In the genomic region with DNA sequence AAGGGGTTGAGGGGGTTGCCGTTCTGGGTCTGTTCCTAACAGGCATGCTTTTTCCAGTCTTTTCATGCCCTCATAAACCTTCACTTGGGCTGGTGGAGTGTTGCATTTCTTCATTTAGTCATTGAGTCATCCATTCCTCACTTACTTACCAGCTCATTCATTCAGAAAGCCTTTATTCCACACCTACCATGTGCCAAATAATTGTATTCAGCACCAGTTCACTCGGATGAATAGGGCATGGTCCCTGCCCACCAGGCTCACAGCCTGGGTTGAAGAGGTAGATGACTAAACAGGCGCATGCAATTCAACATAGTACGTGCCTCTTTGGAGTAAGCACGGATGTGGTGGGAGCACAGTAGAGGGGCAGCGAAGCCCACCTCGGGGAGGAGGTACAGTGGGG, we compare ENCODE assay signal across 21 cellular contexts. TPM values are rescaled to one million over a fixed set of nuclear protein-coding genes. Genes with fewer than 3 reads are reported as not detected.
DNase-seq lines count a peak whose midpoint lies in the region; ATAC-seq, FAIRE-seq and TF ChIP-seq lines count a peak whose summit lies in the region.
"Had no signal": no experiment of that assay in that cellular context is flagged by ENCODE, and none has a peak within 500 bp of the region (broad histone marks: within the 10 kb centered on the region; RNA-seq: fewer than 3 reads in every experiment).

No MANE protein-coding gene starts in this region.

- no peaks in the 10 kb centered on the region for H3K79me2 ChIP-seq in PC-3 (ENCODE audit: low read length)

- TF ChIP-seq EP300 in A549 (IDR thresholded peaks at IDR 0.05), result no peak

- H3K9me3 ChIP-seq in A549, result 0 out of 3 replicates have a peak, but pooled peaks cover 3% of the 10 kb centered on the region
- no peaks in the 10 kb centered on the region for H3K9me3 ChIP-seq in PC-3 (ENCODE audit: low read length)
- no peaks in the 10 kb centered on the region for H3K9me3 ChIP-seq in mucosa of descending colon
- H3K9me3 ChIP-seq: gastroesophageal sphincter, upper lobe of left lung had no signal

- ATAC-seq in A549 (no peak), PC-3 (no peak), mucosa of descending colon (peak; percentile 1), GM21576 (IDR thresholded peaks at IDR 0.05; ENCODE audit: unreplicated experiment) (no peak)
- ATAC-seq: activated CD8-positive, alpha-beta T cell treated with anti-CD3 and anti-CD28 coated beads for 36 hours; activated T-cell treated with anti-CD3 and anti-CD28 coated beads, Interleukin-2, amount 50 U/mL, for 72 hours; gastroesophageal sphincter; stimulated activated effector memory CD8-positive, alpha-beta T cell treated with anti-CD3 and anti-CD28 coated beads, Interleukin-12 subunit alpha, Interleukin-12 subunit beta, amount 100 ng/mL, for 72 hours had no signal

- no peak for TF ChIP-seq RAD21 in A549 (conservative IDR thresholded peaks at IDR 0.05 in 1 of 2, IDR thresholded peaks at IDR 0.05 in 1 of 2)

- H3K27me3 ChIP-seq in PC-3 (ENCODE audit: low read length), result no peaks in the 10 kb centered on the region
- H3K27me3 ChIP-seq: gastroesophageal sphincter, upper lobe of left lung had no signal

- H3K4me3 ChIP-seq in A549, result no peak overlapping the region
- peak overlapping the region; percentile 21; the same call in 1 of the 2 replicates for H3K4me3 ChIP-seq in PC-3 (ENCODE audit: low read length)
- H3K4me3 ChIP-seq in coronary artery, result no peak overlapping the region
- no peak overlapping the region for H3K4me3 ChIP-seq in mucosa of descending colon
- H3K4me3 ChIP-seq: gastroesophageal sphincter, spleen, upper lobe of left lung had no signal

- 0 out of 6 replicates have a peak overlapping the region, but pooled peaks of 1 of the 2 experiments have one; percentile 5 for H3K27ac ChIP-seq in A549
- H3K27ac ChIP-seq in PC-3 (ENCODE audit: low read length), result peak overlapping the region; percentile 97
- peak overlapping the region; percentile 48 to 69 for H3K27ac ChIP-seq in coronary artery
- H3K27ac ChIP-seq: gastroesophageal sphincter, spleen, upper lobe of left lung had no signal

- H3K4me1 ChIP-seq in A549 (peaks cover 7% of the 10 kb centered on the region; the same call in 1 of the 3 replicates), PC-3 (ENCODE audit: insufficient read depth, low read length) (peaks cover 31% of the 10 kb centered on the region), mucosa of descending colon (ENCODE audit: low read depth) (peaks cover 10% of the 10 kb centered on the region)
- H3K4me1 ChIP-seq: gastroesophageal sphincter, spleen had no signal

- peak overlapping the region; percentile 77 for H3K9ac ChIP-seq in PC-3 (ENCODE audit: low read length)

- TF ChIP-seq CTCF in A549 (IDR thresholded peaks at IDR 0.05) (no peak), PC-3 (conservative IDR thresholded peaks at IDR 0.05; ENCODE audit: low read depth, low read length) (no peak), coronary artery (IDR thresholded peaks at IDR 0.05) (no peak), mucosa of descending colon (IDR thresholded peaks at IDR 0.05) (no peak)

- no peak for TF ChIP-seq POLR2A in A549 (IDR thresholded peaks at IDR 0.05; ENCODE audit: low read length)

- 67% methylated on average over 7 of the region's 7 CpGs for WGBS in A549 (ENCODE audit: missing lambda C conversion rate)

- CTCF ChIA-PET in A549 (lab: Yijun Ruan, JAX) (interaction anchor here (1.2 to 1.5 kb wide), 2 partner anchors 12 to 361 kb away, joined by 3 read pairs; no protein-coding TSS in a partner anchor), PC-3 (lab: Charles Lee) (interaction anchor here (0.6 kb wide), 1 partner anchor 361 kb away, joined by 3 read pairs; no protein-coding TSS in a partner anchor)

- no peaks in the 10 kb centered on the region for H3K36me3 ChIP-seq in PC-3 (ENCODE audit: low read depth, low read length)
- no peaks in the 10 kb centered on the region for H3K36me3 ChIP-seq in mucosa of descending colon (ENCODE audit: low read depth)
- H3K36me3 ChIP-seq: gastroesophageal sphincter, spleen, upper lobe of left lung had no signal

- BruUV-seq in PC-3 (replicated peaks; lab: Mats Ljungman, UMichigan), result no TSS peak

- H2AFZ ChIP-seq in PC-3 (ENCODE audit: low read length), result no peak overlapping the region

- intact Hi-C loops in PC-3 (cut with micrococcal nuclease), result no loop called here
- intact Hi-C loops in mucosa of descending colon (cut with DNase I, micrococcal nuclease), result no loop called here

- DNase-seq in A549 (ENCODE audit: low read depth in 1 of 2, low spot score in 1 of 2) (no peak), PC-3 (peak; percentile 49), coronary artery (ENCODE audit: low spot score) (no peak), mucosa of descending colon (no peak), GM03348 (ENCODE audit: low spot score) (no peak)
- no peak for DNase-seq in activated T-cell treated with anti-CD3 and anti-CD28 coated beads, Interleukin-2, amount 50 U/mL, for 48 hours
- no peak for DNase-seq in activated CD4-positive, CD25-positive, alpha-beta regulatory T cell treated with anti-CD3 and anti-CD28 coated beads, Interleukin-2, amount 50 U/mL, for 72 hours
- DNase-seq: activated CD8-positive, alpha-beta T cell treated with anti-CD3 and anti-CD28 coated beads for 36 hours; activated naive CD8-positive, alpha-beta T cell treated with anti-CD3 and anti-CD28 coated beads for 36 hours; activated T-cell treated with anti-CD3 and anti-CD28 coated beads, Interleukin-2, amount 50 U/mL, for 72 hours; endodermal cell; H7; KG1; NCI-H1417 treated with DMSO at 0.1 percent for 48 hours; NCI-H2171 treated with DMSO at 0.1 percent for 48 hours; spleen; upper lobe of left lung had no signal

- POLR2A ChIA-PET in A549 (lab: Yijun Ruan, JAX) (no interaction called here), PC-3 (lab: Charles Lee; ENCODE audit: unreplicated experiment) (no interaction called here)

- H4K20me1 ChIP-seq in PC-3 (ENCODE audit: low read length), result no peaks in the 10 kb centered on the region

- no peaks in the 10 kb centered on the region for H3K9me2 ChIP-seq in PC-3 (replicated peaks; ENCODE audit: low read length)

- FAIRE-seq in A549 (lab: Jason Lieb, UNC), result no peak

- peak overlapping the region; percentile 18; the same call in 1 of the 3 replicates for H3K4me2 ChIP-seq in A549
- peak overlapping the region; percentile 69 for H3K4me2 ChIP-seq in PC-3 (ENCODE audit: low read length)

- H3F3A ChIP-seq in PC-3 (ENCODE audit: low read length, unreplicated experiment), result peaks cover 9% of the 10 kb centered on the region

TF ChIP-seq in A549, 52 proteins besides CTCF, POLR2A, EP300 and RAD21:
- TF ChIP-seq MAFK (IDR thresholded peaks at IDR 0.05; ENCODE audit: partially characterized antibody) (no peak), GATA3 (IDR thresholded peaks at IDR 0.05; ENCODE audit: borderline replicate concordance) (no peak), CBX8 (IDR thresholded peaks at IDR 0.05) (no peak), FOXS1 (CRISPR knock-in tag; IDR thresholded peaks at IDR 0.05) (no peak), MYC (IDR thresholded peaks at IDR 0.05; ENCODE audit: borderline replicate concordance, low read length) (no peak), CEBPB (IDR thresholded peaks at IDR 0.05) (no peak), SREBF2 (IDR thresholded peaks at IDR 0.05) (no peak), RCOR1 (IDR thresholded peaks at IDR 0.05; ENCODE audit: low read depth, low read length) (no peak), RARB (CRISPR knock-in tag; IDR thresholded peaks at IDR 0.05) (no peak), NR3C1 (IDR thresholded peaks at IDR 0.05) (no peak)
- TF ChIP-seq, protein P1, sequence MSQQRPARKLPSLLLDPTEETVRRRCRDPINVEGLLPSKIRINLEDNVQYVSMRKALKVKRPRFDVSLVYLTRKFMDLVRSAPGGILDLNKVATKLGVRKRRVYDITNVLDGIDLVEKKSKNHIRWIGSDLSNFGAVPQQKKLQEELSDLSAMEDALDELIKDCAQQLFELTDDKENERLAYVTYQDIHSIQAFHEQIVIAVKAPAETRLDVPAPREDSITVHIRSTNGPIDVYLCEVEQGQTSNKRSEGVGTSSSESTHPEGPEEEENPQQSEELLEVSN (IDR thresholded peaks at IDR 0.05; ENCODE audit: borderline replicate concordance, low read depth), result no peak
- TF ChIP-seq, protein P2, sequence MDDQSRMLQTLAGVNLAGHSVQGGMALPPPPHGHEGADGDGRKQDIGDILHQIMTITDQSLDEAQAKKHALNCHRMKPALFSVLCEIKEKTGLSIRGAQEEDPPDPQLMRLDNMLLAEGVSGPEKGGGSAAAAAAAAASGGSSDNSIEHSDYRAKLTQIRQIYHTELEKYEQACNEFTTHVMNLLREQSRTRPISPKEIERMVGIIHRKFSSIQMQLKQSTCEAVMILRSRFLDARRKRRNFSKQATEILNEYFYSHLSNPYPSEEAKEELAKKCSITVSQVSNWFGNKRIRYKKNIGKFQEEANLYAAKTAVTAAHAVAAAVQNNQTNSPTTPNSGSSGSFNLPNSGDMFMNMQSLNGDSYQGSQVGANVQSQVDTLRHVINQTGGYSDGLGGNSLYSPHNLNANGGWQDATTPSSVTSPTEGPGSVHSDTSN (IDR thresholded peaks at IDR 0.05), result no peak

RNA-seq across cellular contexts. Expression of gene THSD4, which starts 35.1 kb away (rescaled TPM):
- polyA plus RNA-seq in A549 (2011; rRNA removed) (40.7 and 47.4 TPM in 2 replicates), A549 (2017; fragmentation: RNase III; extraction: RNeasy Plus Mini Kit Qiagen cat#74134 plus additional on column Dnase treatment) (14.6 to 15.8 TPM (median 15.3 TPM) in 3 replicates)
- 11.8 and 13.5 TPM in 2 replicates for polyA plus RNA-seq in A549 (2012; cell fraction: cytosol; rRNA removed)
- polyA plus RNA-seq in A549 (2012; cell fraction: nucleus; rRNA removed), result 29.7 and 30.3 TPM in 2 replicates
- 79.8 and 103 TPM in 2 replicates for polyA minus RNA-seq in A549 (2011; rRNA and poly(A)+ RNA removed)
- total RNA-seq in PC-3 (2014; rRNA removed) (29.0 and 39.3 TPM in 2 replicates), mucosa of descending colon (10 to 100 TPM; 18.3 to 46.2 (median 27.1) TPM)
- total RNA-seq: activated CD8-positive, alpha-beta T cell treated with anti-CD3 and anti-CD28 coated beads for 36 hours; activated naive CD8-positive, alpha-beta T cell treated with anti-CD3 and anti-CD28 coated beads for 36 hours; activated T-cell treated with anti-CD3 and anti-CD28 coated beads, Interleukin-2, amount 50 U/mL, for 72 hours had no signal
- polyA plus RNA-seq: CD14-positive monocyte had no signal
